1 cellular context compared by ENCODE assay signal in the genomic region with DNA sequence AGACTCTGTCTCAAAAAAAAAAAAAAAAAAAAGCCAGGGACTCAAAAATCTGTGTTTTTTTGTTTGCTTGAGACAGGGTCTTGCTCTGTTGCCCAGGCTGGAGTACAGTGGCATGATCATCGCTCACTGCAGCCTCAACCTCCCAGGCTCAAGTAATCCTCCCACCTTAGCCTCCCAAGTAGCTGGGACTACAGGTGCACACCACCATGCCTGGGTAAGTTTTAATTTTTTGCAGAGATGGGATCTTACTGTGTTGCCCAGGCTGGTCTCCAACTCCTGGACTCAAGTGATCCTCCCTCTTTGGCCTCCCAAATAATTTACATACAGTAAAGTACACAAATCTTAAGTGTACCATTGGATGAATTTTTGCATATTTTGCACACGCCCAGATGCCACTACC. TPM values are rescaled to one million over a fixed set of nuclear protein-coding genes. Genes with fewer than 3 reads are reported as not detected.
"Had no signal": no experiment of that assay in that cellular context is flagged by ENCODE, and none has a peak within 500 bp of the region (broad histone marks: within the 10 kb centered on the region; RNA-seq: fewer than 3 reads in every experiment).

No MANE protein-coding gene starts in this region.

RNA-seq across cellular contexts. Expression of gene OPRD1, which starts 20.0 kb away (rescaled TPM):
- polyA plus RNA-seq: IMR-90 had no signal
